ENCODE assay signal across 1 cellular context in genomic region chr11:35030716-35031213, GRCh38.
TF ChIP-seq lines count a peak whose summit lies in the region.

No MANE protein-coding gene starts in this region.

TF ChIP-seq in K562, 482 proteins besides CTCF, POLR2A, EP300 and RAD21 (continued from another document and continues in another):
- TF ChIP-seq TCF15 (CRISPR knock-in tag; IDR thresholded peaks at IDR 0.05) = no peak
- 0 out of 2 replicates have a peak, but pooled peaks have one; percentile 29 for TF ChIP-seq RNF2 (IDR thresholded peaks at IDR 0.05)
- TF ChIP-seq FOS (IDR thresholded peaks at IDR 0.05; ENCODE audit: extremely low read depth, insufficient read length) = peak; percentile 80
- peak; percentile 98 for TF ChIP-seq JUN (IDR thresholded peaks at IDR 0.05; ENCODE audit: borderline replicate concordance, low read depth, low read length)
- peak; percentile 80; the same call in 1 of the 2 replicates for TF ChIP-seq JUN (CRISPR knock-in tag; IDR thresholded peaks at IDR 0.05; ENCODE audit: borderline replicate concordance)
- no peak for TF ChIP-seq CREB3 (tag; conservative IDR thresholded peaks at IDR 0.05; ENCODE audit: low read depth)
- peak; percentile 34; the same call in 1 of the 2 replicates for TF ChIP-seq MTA1 (IDR thresholded peaks at IDR 0.05; ENCODE audit: borderline replicate concordance)
- no peak for TF ChIP-seq ARID3B (CRISPR knock-in tag; IDR thresholded peaks at IDR 0.05; ENCODE audit: borderline replicate concordance)
- peak; percentile 93 for TF ChIP-seq ARID1B (IDR thresholded peaks at IDR 0.05)
- 0 out of 2 replicates have a peak, but pooled peaks have one; percentile 12 for TF ChIP-seq TARDBP (IDR thresholded peaks at IDR 0.05)
- TF ChIP-seq ZNF316 (IDR thresholded peaks at IDR 0.05) = peak; percentile 28; the same call in 1 of the 2 replicates
- peak; percentile 98 for TF ChIP-seq MEF2A (IDR thresholded peaks at IDR 0.05; ENCODE audit: control insufficient read depth, low read depth, low read length)
- no peak for TF ChIP-seq HNRNPUL1 (IDR thresholded peaks at IDR 0.05; ENCODE audit: low read length)
- peak in 1 of 2 experiments; percentile 81; a peak in 2 of 4 replicates for TF ChIP-seq ZNF318 (IDR thresholded peaks at IDR 0.05; ENCODE audit: borderline replicate concordance in 1 of 2, low read depth in 1 of 2)
- TF ChIP-seq UBTF (IDR thresholded peaks at IDR 0.05; ENCODE audit: borderline replicate concordance in 1 of 2, low read depth in 2 of 2, low read length in 2 of 2) = peak in 1 of 2 experiments; percentile 76; a peak in 1 of 4 replicates
- TF ChIP-seq SPI1 (IDR thresholded peaks at IDR 0.05; ENCODE audit: borderline replicate concordance, low read depth, low read length) = 0 out of 2 replicates have a peak, but pooled peaks have one; percentile 14
- TF ChIP-seq MAFF (IDR thresholded peaks at IDR 0.05; ENCODE audit: low read length) = peak; percentile 47; the same call in 1 of the 2 replicates
- peak; percentile 37 for TF ChIP-seq CCNT2 (IDR thresholded peaks at IDR 0.05; ENCODE audit: borderline replicate concordance, extremely low read depth, insufficient read length, low read depth, low read length)
- TF ChIP-seq TAL1 (IDR thresholded peaks at IDR 0.05) = peak; percentile 55
- TF ChIP-seq PML (IDR thresholded peaks at IDR 0.05; ENCODE audit: low read length) = peak; percentile 55; the same call in 1 of the 2 replicates
- no peak for TF ChIP-seq PRDM10 (IDR thresholded peaks at IDR 0.05; ENCODE audit: partially characterized antibody)
- TF ChIP-seq HMBOX1 (IDR thresholded peaks at IDR 0.05) = peak; percentile 77
- TF ChIP-seq MECOM (CRISPR knock-in tag; IDR thresholded peaks at IDR 0.05) = peak; percentile 65; the same call in 1 of the 2 replicates
- 0 out of 4 replicates have a peak, but pooled peaks of 1 of the 2 experiments have one; percentile 56 for TF ChIP-seq ZMIZ1 (IDR thresholded peaks at IDR 0.05; ENCODE audit: low read depth in 2 of 2, low read length in 2 of 2)
- 0 out of 2 replicates have a peak, but pooled peaks have one; percentile 26 for TF ChIP-seq RBFOX2 (IDR thresholded peaks at IDR 0.05; ENCODE audit: low read depth, low read length)
- TF ChIP-seq DPF2 (IDR thresholded peaks at IDR 0.05) = peak; percentile 94
- TF ChIP-seq MITF (IDR thresholded peaks at IDR 0.05) = peak; percentile 51; the same call in 1 of the 2 replicates
- peak; percentile 76; the same call in 1 of the 2 replicates for TF ChIP-seq SMAD4 (CRISPR knock-in tag; conservative IDR thresholded peaks at IDR 0.05)
- TF ChIP-seq HDAC3 (IDR thresholded peaks at IDR 0.05; ENCODE audit: borderline replicate concordance, partially characterized antibody) = peak; percentile 36
